ENCODE assay signal across 1 cellular context in genomic region chr5:178113141-178113787, GRCh38.
TF ChIP-seq lines count a peak whose summit lies in the region.

TSS of gene N4BP3 (plus strand) at chr5:178113532. CDS start at chr5:178119584, 6,052 bp downstream.

TF ChIP-seq in HCT116, 20 proteins besides CTCF, POLR2A, EP300 and RAD21 (continued from another document):
- no peak for TF ChIP-seq REST (IDR thresholded peaks at IDR 0.05; ENCODE audit: low read depth)
